ENCODE assay signal across 9 cellular contexts in genomic region chr10:108082596-108082995, GRCh38.
"Had no signal": no experiment of that assay in that cellular context is flagged by ENCODE, and none has a peak within 500 bp of the region (broad histone marks: within the 10 kb centered on the region; RNA-seq: fewer than 3 reads in every experiment).

No MANE protein-coding gene starts in this region.

- H3K4me3 ChIP-seq: HAP-1, K562 had no signal

- H3K4me3 Mint-ChIP-seq: HFFc6 had no signal

- ATAC-seq: HCT116, K562 had no signal

- H3K36me3 ChIP-seq: HAP-1 had no signal

- H3K27ac Mint-ChIP-seq: HFFc6 had no signal

- DNase-seq: GOT3, H7, HFFc6, IMR-90, KG1 had no signal

- H3K9me3 ChIP-seq: HAP-1 had no signal

- FAIRE-seq: HTR-8/SVneo, K562 had no signal
